ENCODE assay signal across 29 cellular contexts in the genomic region with DNA sequence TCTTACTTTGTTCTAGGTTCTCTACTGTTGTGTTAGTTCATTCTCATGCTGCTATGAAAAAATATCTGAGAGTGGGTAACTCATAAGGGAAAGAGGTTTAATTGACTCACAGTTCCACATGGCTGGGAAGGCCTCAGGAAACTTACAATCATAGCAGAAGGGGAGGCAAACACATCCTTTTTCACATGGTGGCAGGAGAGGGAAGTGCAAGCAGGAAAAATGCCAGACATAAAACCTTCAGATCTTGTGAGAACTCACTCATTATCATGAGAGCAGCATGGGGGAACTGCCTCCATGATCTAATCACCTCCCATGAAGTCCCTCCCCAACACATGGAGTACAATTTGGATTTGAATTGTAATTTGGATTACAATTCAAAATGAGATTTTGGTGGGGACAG.
"Had no signal": no experiment of that assay in that cellular context is flagged by ENCODE, and none has a peak within 500 bp of the region (broad histone marks: within the 10 kb centered on the region; RNA-seq: fewer than 3 reads in every experiment).

No MANE protein-coding gene starts in this region.

- H3K4me3 ChIP-seq: adrenal gland, cardiac muscle cell, esophagus muscularis mucosa, ovary, prostate gland, sigmoid colon, stomach, tibial artery, upper lobe of right lung had no signal

- H3K4me3 Mint-ChIP-seq: activated naive CD4-positive, alpha-beta T cell treated with anti-CD3 and anti-CD28 coated beads for 36 hours; activated naive CD8-positive, alpha-beta T cell treated with anti-CD3 and anti-CD28 coated beads for 36 hours; brain; effector memory CD8-positive, alpha-beta T cell; nephron progenitor cell; stimulated activated naive B cell treated with anti-CD40 and anti-IgM and Interleukin-4, amounts not matched to agents 10 μg/mL and 1 μg/mL and 100 μg/mL, for 72 hours had no signal

- H3K36me3 ChIP-seq: adrenal gland, cardiac muscle cell, esophagus muscularis mucosa, ovary, prostate gland, sigmoid colon, stomach, tibial artery, upper lobe of right lung had no signal

- ATAC-seq: effector memory CD8-positive, alpha-beta T cell; left ventricle myocardium superior; stimulated activated naive B cell treated with anti-CD40 and anti-IgM and Interleukin-4, amounts not matched to agents 10 μg/mL and 1 μg/mL and 100 μg/mL, for 72 hours; upper lobe of right lung had no signal

- H3K27ac Mint-ChIP-seq: activated naive CD4-positive, alpha-beta T cell treated with anti-CD3 and anti-CD28 coated beads for 36 hours; activated naive CD8-positive, alpha-beta T cell treated with anti-CD3 and anti-CD28 coated beads for 36 hours; brain; effector memory CD8-positive, alpha-beta T cell; nephron progenitor cell; stimulated activated naive B cell treated with anti-CD40 and anti-IgM and Interleukin-4, amounts not matched to agents 10 μg/mL and 1 μg/mL and 100 μg/mL, for 72 hours had no signal

- H3K9me3 ChIP-seq: adrenal gland, ovary, prostate gland, sigmoid colon, stomach, tibial artery, upper lobe of right lung had no signal

- H3K4me1 Mint-ChIP-seq: activated naive CD8-positive, alpha-beta T cell treated with anti-CD3 and anti-CD28 coated beads for 36 hours; brain; nephron progenitor cell; stimulated activated naive B cell treated with anti-CD40 and anti-IgM and Interleukin-4, amounts not matched to agents 10 μg/mL and 1 μg/mL and 100 μg/mL, for 72 hours had no signal

- H3K9me3 Mint-ChIP-seq: brain, nephron progenitor cell had no signal

- H3K27me3 Mint-ChIP-seq: activated naive CD8-positive, alpha-beta T cell treated with anti-CD3 and anti-CD28 coated beads for 36 hours; brain; effector memory CD8-positive, alpha-beta T cell; stimulated activated naive B cell treated with anti-CD40 and anti-IgM and Interleukin-4, amounts not matched to agents 10 μg/mL and 1 μg/mL and 100 μg/mL, for 72 hours had no signal

- DNase-seq: activated CD4-positive, alpha-beta T cell treated with anti-CD3 and anti-CD28 coated beads for 4 hours; activated CD4-positive, alpha-beta T cell treated with anti-CD3 and anti-CD28 coated beads, Interleukin-2, amount 50 U/mL, for 4 hours; activated CD8-positive, alpha-beta memory T cell treated with anti-CD3 and anti-CD28 coated beads for 24 hours; activated effector memory CD4-positive, alpha-beta T cell treated with Interleukin-2 at 50 U/mL for 16 hours; activated naive CD4-positive, alpha-beta T cell treated with anti-CD3 and anti-CD28 coated beads for 36 hours; activated naive CD8-positive, alpha-beta T cell treated with anti-CD3 and anti-CD28 coated beads for 36 hours; adrenal gland; aorta; cerebellar nuclear complex; cortex of kidney; effector memory CD8-positive, alpha-beta T cell; foreskin melanocyte; islet precursor cell; left ventricle myocardium superior; nephron progenitor cell; ovary; retina; sigmoid colon; small intestine; stimulated activated CD4-positive, alpha-beta T cell treated with anti-CD3 and anti-CD28 coated beads, Interleukin-1b, Interleukin-23, amount 100 ng/mL, for 48 hours; stimulated activated naive B cell treated with anti-CD40 and anti-IgM and Interleukin-4, amounts not matched to agents 10 μg/mL and 1 μg/mL and 100 μg/mL, for 72 hours; stomach; T-helper 1 cell; tibial artery; upper lobe of right lung had no signal

- H3K27me3 ChIP-seq: adrenal gland, cardiac muscle cell, esophagus muscularis mucosa, ovary, sigmoid colon, stomach, tibial artery, upper lobe of right lung had no signal

- H3K27ac ChIP-seq: adrenal gland, cardiac muscle cell, esophagus muscularis mucosa, ovary, prostate gland, sigmoid colon, stomach, tibial artery, upper lobe of right lung had no signal

- H3K36me3 Mint-ChIP-seq: activated naive CD8-positive, alpha-beta T cell treated with anti-CD3 and anti-CD28 coated beads for 36 hours; brain; stimulated activated naive B cell treated with anti-CD40 and anti-IgM and Interleukin-4, amounts not matched to agents 10 μg/mL and 1 μg/mL and 100 μg/mL, for 72 hours had no signal

- H3K4me1 ChIP-seq: adrenal gland, esophagus muscularis mucosa, prostate gland, sigmoid colon, stomach, tibial artery, upper lobe of right lung had no signal
